8 cellular contexts compared by ENCODE assay signal in genomic region chr19:3450796-3451411, GRCh38. TPM values are rescaled to one million over a fixed set of nuclear protein-coding genes. Genes with fewer than 3 reads are reported as not detected.
DNase-seq lines count a peak whose midpoint lies in the region; ATAC-seq lines count a peak whose summit lies in the region.

No MANE protein-coding gene starts in this region.

- DNase-seq in ACHN (peak; percentile 98), MV-4-11 (lab: John Stamatoyannopoulos, UW) (peak; percentile 96), dermis blood vessel endothelial cell (peak; percentile 99), mucosa of gallbladder (ENCODE audit: low spot score) (peak; percentile 76), midbrain (lab: John Stamatoyannopoulos, UW) (no peak)
- no peak for DNase-seq in activated naive CD4-positive, alpha-beta T cell (lab: John Stamatoyannopoulos, UW)

- ATAC-seq in GM19395 (IDR thresholded peaks at IDR 0.05; ENCODE audit: unreplicated experiment): no peak
- ATAC-seq in GM19023 (IDR thresholded peaks at IDR 0.05; ENCODE audit: unreplicated experiment): no peak

- in situ Hi-C loops in ACHN (cut with HindIII; ENCODE audit: low pct_ligation_motif_present, low pct_unique_long_range_greater_than_20kb, low sequenced_read_pairs): no loop called here

RNA-seq across cellular contexts. Expression of gene SMIM24, which starts 29.4 kb away (rescaled TPM):
- total RNA-seq in dermis blood vessel endothelial cell: not detected in 2 replicates
- 712 TPM for total RNA-seq in mucosa of gallbladder

RNA-seq across cellular contexts. Expression of gene SMIM44, which starts 32.3 kb away (rescaled TPM):
- total RNA-seq in dermis blood vessel endothelial cell: not detected in 2 replicates
- 3.7 TPM for total RNA-seq in mucosa of gallbladder

RNA-seq across cellular contexts. Expression of gene DOHH, which starts 49.6 kb away (rescaled TPM):
- total RNA-seq in dermis blood vessel endothelial cell: 13.1 and 16.8 TPM in 2 replicates
- total RNA-seq in mucosa of gallbladder: 11.6 TPM

RNA-seq across cellular contexts. Expression of gene FZR1, which starts 55.2 kb away (rescaled TPM):
- total RNA-seq in dermis blood vessel endothelial cell (36.1 and 66.7 TPM in 2 replicates), mucosa of gallbladder (84.7 TPM)

Comparison
In these comparisons a context has a peak if more than half of its experiments do, and no peak if none do; other contexts are left out.
1. DNase-seq: peak in ACHN (single experiment), MV-4-11 (single experiment), dermis blood vessel endothelial cell (single experiment) and mucosa of gallbladder (single experiment); none in activated naive CD4-positive, alpha-beta T cell (0 of 4) and midbrain (single experiment).
2. RNA of gene SMIM24, which starts 29.4 kb away (total RNA-seq): 712 TPM in mucosa of gallbladder (single experiment); not detected in dermis blood vessel endothelial cell; every median in the first group is over 100 times any median in the second.